Comparison of ENCODE assay signal across 1 cellular context in genomic region chr12:32444895-32445294, GRCh38.
TF ChIP-seq lines count a peak whose summit lies in the region.

No MANE protein-coding gene starts in this region.

TF ChIP-seq in HepG2, 621 proteins besides CTCF, POLR2A, EP300 and RAD21 (continued from another document and continues in another):
- no peak for TF ChIP-seq ZXDC (CRISPR knock-in tag; IDR thresholded peaks at IDR 0.05)
- TF ChIP-seq ZNF597 (CRISPR knock-in tag; IDR thresholded peaks at IDR 0.05) = no peak
- no peak for TF ChIP-seq TCF7 (IDR thresholded peaks at IDR 0.05; ENCODE audit: low read depth)
- no peak for TF ChIP-seq ZNF33A (CRISPR knock-in tag; IDR thresholded peaks at IDR 0.05; ENCODE audit: borderline replicate concordance)
- TF ChIP-seq ZNF615 (CRISPR knock-in tag; IDR thresholded peaks at IDR 0.05; ENCODE audit: borderline replicate concordance) = no peak
- TF ChIP-seq HMG20A (CRISPR knock-in tag; IDR thresholded peaks at IDR 0.05; ENCODE audit: borderline replicate concordance) = peak; percentile 46; the same call in 1 of the 2 replicates
- TF ChIP-seq PRDM10 (CRISPR knock-in tag; IDR thresholded peaks at IDR 0.05; ENCODE audit: low read depth) = no peak
- TF ChIP-seq ZBED4 (CRISPR knock-in tag; IDR thresholded peaks at IDR 0.05; ENCODE audit: borderline replicate concordance) = no peak
- no peak for TF ChIP-seq MTA3 (CRISPR knock-in tag; IDR thresholded peaks at IDR 0.05)
- TF ChIP-seq GPBP1L1 (CRISPR knock-in tag; IDR thresholded peaks at IDR 0.05) = no peak
- TF ChIP-seq HNF4G (IDR thresholded peaks at IDR 0.05; ENCODE audit: borderline replicate concordance, low read depth, low read length) = peak; percentile 62; the same call in 1 of the 2 replicates
- TF ChIP-seq HNF4G (CRISPR knock-in tag; IDR thresholded peaks at IDR 0.05; ENCODE audit: borderline replicate concordance, low read depth) = no peak
- peak; percentile 81; the same call in 1 of the 2 replicates for TF ChIP-seq ZFP91 (CRISPR knock-in tag; IDR thresholded peaks at IDR 0.05; ENCODE audit: borderline replicate concordance)
- no peak for TF ChIP-seq RFXAP (CRISPR knock-in tag; IDR thresholded peaks at IDR 0.05; ENCODE audit: borderline replicate concordance)
- TF ChIP-seq NR2F1 (CRISPR knock-in tag; IDR thresholded peaks at IDR 0.05) = peak; percentile 38 to 74; a peak in 3 of 4 replicates
- no peak for TF ChIP-seq JUNB (CRISPR knock-in tag; IDR thresholded peaks at IDR 0.05; ENCODE audit: borderline replicate concordance)
- TF ChIP-seq ZBTB46 (CRISPR knock-in tag; IDR thresholded peaks at IDR 0.05; ENCODE audit: borderline replicate concordance) = no peak
- no peak for TF ChIP-seq KDM4B (CRISPR knock-in tag; IDR thresholded peaks at IDR 0.05)
- TF ChIP-seq IRF2 (CRISPR knock-in tag; IDR thresholded peaks at IDR 0.05) = no peak
- no peak for TF ChIP-seq CCAR2 (optimal IDR thresholded peaks at IDR 0.05; ENCODE audit: low read depth, low read length)
- no peak for TF ChIP-seq AHR (CRISPR knock-in tag; IDR thresholded peaks at IDR 0.05)
- TF ChIP-seq ZNF496 (CRISPR knock-in tag; IDR thresholded peaks at IDR 0.05; ENCODE audit: insufficient replicate concordance) = no peak
- no peak for TF ChIP-seq SAFB2 (CRISPR knock-in tag; IDR thresholded peaks at IDR 0.05; ENCODE audit: borderline replicate concordance, low read depth)
- no peak for TF ChIP-seq MEIS2 (CRISPR knock-in tag; IDR thresholded peaks at IDR 0.05)
- TF ChIP-seq SMAD9 (CRISPR knock-in tag; IDR thresholded peaks at IDR 0.05) = no peak
- no peak for TF ChIP-seq ZNF891 (CRISPR knock-in tag; IDR thresholded peaks at IDR 0.05)
- no peak for TF ChIP-seq GTF2F1 (IDR thresholded peaks at IDR 0.05; ENCODE audit: low read length)
- TF ChIP-seq CEBPG (CRISPR knock-in tag; IDR thresholded peaks at IDR 0.05) = no peak
- no peak for TF ChIP-seq NCOA2 (CRISPR knock-in tag; IDR thresholded peaks at IDR 0.05)
- no peak for TF ChIP-seq ZNF446 (CRISPR knock-in tag; IDR thresholded peaks at IDR 0.05)
- TF ChIP-seq BATF2 (CRISPR knock-in tag; IDR thresholded peaks at IDR 0.05) = no peak
